In the genomic region with DNA sequence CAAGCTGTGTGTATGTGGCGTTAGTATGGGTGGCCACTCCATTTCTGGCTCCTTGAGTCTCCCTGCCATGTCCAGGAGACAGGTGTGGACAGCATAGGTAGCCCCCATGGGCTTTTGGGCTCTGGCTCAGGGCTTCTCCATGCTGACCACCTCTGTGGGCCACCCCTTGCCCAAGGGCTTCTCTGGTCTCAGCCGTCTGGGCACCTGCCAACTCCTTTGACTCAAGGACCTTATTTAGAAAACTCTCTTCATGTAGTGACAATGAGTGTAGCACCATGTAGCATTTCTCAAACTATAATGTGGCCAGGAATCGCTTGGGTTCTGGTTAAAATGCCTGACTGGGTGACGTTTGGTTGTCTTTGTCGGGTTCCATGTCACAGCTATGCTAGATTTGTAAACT, we compare ENCODE assay signal across 1 cellular context.
TF ChIP-seq lines count a peak whose summit lies in the region.

No MANE protein-coding gene starts in this region.

TF ChIP-seq in H1, 55 proteins besides CTCF, POLR2A, EP300 and RAD21 (continued from another document):
- no peak for TF ChIP-seq RBBP5 (IDR thresholded peaks at IDR 0.05; ENCODE audit: borderline replicate concordance, low read depth, low read length)
- no peak for TF ChIP-seq MAFK (IDR thresholded peaks at IDR 0.05; ENCODE audit: low read depth, low read length)
- no peak for TF ChIP-seq SAP30 (IDR thresholded peaks at IDR 0.05; ENCODE audit: insufficient read depth, insufficient replicate concordance, low read length)
- no peak for TF ChIP-seq CEBPB (IDR thresholded peaks at IDR 0.05; ENCODE audit: low read depth, low read length)
- TF ChIP-seq, protein P1, sequence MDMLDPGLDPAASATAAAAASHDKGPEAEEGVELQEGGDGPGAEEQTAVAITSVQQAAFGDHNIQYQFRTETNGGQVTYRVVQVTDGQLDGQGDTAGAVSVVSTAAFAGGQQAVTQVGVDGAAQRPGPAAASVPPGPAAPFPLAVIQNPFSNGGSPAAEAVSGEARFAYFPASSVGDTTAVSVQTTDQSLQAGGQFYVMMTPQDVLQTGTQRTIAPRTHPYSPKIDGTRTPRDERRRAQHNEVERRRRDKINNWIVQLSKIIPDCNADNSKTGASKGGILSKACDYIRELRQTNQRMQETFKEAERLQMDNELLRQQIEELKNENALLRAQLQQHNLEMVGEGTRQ (IDR thresholded peaks at IDR 0.05; ENCODE audit: low read length): no peak
- TF ChIP-seq, protein P2, sequence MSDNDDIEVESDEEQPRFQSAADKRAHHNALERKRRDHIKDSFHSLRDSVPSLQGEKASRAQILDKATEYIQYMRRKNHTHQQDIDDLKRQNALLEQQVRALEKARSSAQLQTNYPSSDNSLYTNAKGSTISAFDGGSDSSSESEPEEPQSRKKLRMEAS (IDR thresholded peaks at IDR 0.05): no peak
- TF ChIP-seq GABPA (IDR thresholded peaks at IDR 0.05; ENCODE audit: borderline replicate concordance, insufficient read depth, low read length): no peak
